ENCODE assay signal across 2 cellular contexts in the genomic region with DNA sequence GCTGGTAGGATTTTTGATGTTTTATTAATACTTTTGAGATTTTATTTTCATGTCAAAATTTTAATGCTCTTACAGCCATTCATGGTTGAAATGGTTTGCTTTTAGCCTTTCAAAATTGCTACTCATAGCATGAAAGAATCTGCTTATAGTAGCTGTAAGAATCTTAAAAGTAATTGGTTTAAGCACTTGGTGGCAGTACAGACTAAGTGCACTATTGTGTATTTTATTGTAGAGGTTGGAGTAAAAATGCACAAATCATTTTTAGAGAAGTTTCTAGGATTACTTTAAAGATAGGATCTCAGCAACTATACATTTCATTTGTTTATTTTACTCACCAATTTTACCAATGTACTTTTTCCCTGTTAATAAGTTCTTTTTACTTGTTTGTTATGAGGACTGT.
TF ChIP-seq lines count a peak whose summit lies in the region.

No MANE protein-coding gene starts in this region.

TF ChIP-seq in SK-N-SH, 30 proteins besides CTCF, POLR2A, EP300 and RAD21 (continued from another document):
- no peak for TF ChIP-seq RFX5 (IDR thresholded peaks at IDR 0.05; ENCODE audit: low read length)
- TF ChIP-seq, protein P1, sequence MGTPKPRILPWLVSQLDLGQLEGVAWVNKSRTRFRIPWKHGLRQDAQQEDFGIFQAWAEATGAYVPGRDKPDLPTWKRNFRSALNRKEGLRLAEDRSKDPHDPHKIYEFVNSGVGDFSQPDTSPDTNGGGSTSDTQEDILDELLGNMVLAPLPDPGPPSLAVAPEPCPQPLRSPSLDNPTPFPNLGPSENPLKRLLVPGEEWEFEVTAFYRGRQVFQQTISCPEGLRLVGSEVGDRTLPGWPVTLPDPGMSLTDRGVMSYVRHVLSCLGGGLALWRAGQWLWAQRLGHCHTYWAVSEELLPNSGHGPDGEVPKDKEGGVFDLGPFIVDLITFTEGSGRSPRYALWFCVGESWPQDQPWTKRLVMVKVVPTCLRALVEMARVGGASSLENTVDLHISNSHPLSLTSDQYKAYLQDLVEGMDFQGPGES (IDR thresholded peaks at IDR 0.05; ENCODE audit: low read depth, low read length), result no peak
- no peak for TF ChIP-seq GATA2 (CRISPR knock-in tag; IDR thresholded peaks at IDR 0.05)
- TF ChIP-seq EZH2phosphoT487 (IDR thresholded peaks at IDR 0.05; ENCODE audit: borderline replicate concordance, low read depth), result no peak
- no peak for TF ChIP-seq SMC3 (IDR thresholded peaks at IDR 0.05; ENCODE audit: low read depth, low read length)
- no peak for TF ChIP-seq RXRA (IDR thresholded peaks at IDR 0.05; ENCODE audit: borderline replicate concordance, low read depth)

TF ChIP-seq in SK-N-SH treated with all-trans-retinoic acid at 6 μM for 48 hours, 23 proteins besides CTCF, POLR2A, EP300 and RAD21:
- TF ChIP-seq, protein P2, sequence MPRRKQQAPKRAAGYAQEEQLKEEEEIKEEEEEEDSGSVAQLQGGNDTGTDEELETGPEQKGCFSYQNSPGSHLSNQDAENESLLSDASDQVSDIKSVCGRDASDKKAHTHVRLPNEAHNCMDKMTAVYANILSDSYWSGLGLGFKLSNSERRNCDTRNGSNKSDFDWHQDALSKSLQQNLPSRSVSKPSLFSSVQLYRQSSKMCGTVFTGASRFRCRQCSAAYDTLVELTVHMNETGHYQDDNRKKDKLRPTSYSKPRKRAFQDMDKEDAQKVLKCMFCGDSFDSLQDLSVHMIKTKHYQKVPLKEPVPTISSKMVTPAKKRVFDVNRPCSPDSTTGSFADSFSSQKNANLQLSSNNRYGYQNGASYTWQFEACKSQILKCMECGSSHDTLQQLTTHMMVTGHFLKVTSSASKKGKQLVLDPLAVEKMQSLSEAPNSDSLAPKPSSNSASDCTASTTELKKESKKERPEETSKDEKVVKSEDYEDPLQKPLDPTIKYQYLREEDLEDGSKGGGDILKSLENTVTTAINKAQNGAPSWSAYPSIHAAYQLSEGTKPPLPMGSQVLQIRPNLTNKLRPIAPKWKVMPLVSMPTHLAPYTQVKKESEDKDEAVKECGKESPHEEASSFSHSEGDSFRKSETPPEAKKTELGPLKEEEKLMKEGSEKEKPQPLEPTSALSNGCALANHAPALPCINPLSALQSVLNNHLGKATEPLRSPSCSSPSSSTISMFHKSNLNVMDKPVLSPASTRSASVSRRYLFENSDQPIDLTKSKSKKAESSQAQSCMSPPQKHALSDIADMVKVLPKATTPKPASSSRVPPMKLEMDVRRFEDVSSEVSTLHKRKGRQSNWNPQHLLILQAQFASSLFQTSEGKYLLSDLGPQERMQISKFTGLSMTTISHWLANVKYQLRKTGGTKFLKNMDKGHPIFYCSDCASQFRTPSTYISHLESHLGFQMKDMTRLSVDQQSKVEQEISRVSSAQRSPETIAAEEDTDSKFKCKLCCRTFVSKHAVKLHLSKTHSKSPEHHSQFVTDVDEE (CRISPR knock-in tag; IDR thresholded peaks at IDR 0.05), result no peak
- TF ChIP-seq ZNF565 (CRISPR knock-in tag; conservative IDR thresholded peaks at IDR 0.05; ENCODE audit: low read depth) (no peak), BACH2 (CRISPR knock-in tag; IDR thresholded peaks at IDR 0.05; ENCODE audit: borderline replicate concordance) (no peak), OSR1 (CRISPR knock-in tag; IDR thresholded peaks at IDR 0.05) (no peak), ZNF8 (CRISPR knock-in tag; IDR thresholded peaks at IDR 0.05) (no peak), ZNF70 (CRISPR knock-in tag; IDR thresholded peaks at IDR 0.05) (no peak), RARB (CRISPR knock-in tag; IDR thresholded peaks at IDR 0.05) (no peak), ZFP3 (CRISPR knock-in tag; IDR thresholded peaks at IDR 0.05) (no peak), ZFP30 (CRISPR knock-in tag; IDR thresholded peaks at IDR 0.05) (no peak)
- TF ChIP-seq, protein P3, sequence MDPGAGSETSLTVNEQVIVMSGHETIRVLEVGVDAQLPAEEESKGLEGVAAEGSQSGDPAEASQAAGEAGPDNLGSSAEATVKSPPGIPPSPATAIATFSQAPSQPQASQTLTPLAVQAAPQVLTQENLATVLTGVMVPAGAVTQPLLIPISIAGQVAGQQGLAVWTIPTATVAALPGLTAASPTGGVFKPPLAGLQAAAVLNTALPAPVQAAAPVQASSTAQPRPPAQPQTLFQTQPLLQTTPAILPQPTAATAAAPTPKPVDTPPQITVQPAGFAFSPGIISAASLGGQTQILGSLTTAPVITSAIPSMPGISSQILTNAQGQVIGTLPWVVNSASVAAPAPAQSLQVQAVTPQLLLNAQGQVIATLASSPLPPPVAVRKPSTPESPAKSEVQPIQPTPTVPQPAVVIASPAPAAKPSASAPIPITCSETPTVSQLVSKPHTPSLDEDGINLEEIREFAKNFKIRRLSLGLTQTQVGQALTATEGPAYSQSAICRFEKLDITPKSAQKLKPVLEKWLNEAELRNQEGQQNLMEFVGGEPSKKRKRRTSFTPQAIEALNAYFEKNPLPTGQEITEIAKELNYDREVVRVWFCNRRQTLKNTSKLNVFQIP (CRISPR knock-in tag; IDR thresholded peaks at IDR 0.05; ENCODE audit: borderline replicate concordance, low read depth), result no peak
- TF ChIP-seq, protein P4, sequence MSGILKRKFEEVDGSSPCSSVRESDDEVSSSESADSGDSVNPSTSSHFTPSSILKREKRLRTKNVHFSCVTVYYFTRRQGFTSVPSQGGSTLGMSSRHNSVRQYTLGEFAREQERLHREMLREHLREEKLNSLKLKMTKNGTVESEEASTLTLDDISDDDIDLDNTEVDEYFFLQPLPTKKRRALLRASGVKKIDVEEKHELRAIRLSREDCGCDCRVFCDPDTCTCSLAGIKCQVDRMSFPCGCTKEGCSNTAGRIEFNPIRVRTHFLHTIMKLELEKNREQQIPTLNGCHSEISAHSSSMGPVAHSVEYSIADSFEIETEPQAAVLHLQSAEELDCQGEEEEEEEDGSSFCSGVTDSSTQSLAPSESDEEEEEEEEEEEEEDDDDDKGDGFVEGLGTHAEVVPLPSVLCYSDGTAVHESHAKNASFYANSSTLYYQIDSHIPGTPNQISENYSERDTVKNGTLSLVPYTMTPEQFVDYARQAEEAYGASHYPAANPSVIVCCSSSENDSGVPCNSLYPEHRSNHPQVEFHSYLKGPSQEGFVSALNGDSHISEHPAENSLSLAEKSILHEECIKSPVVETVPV (CRISPR knock-in tag; IDR thresholded peaks at IDR 0.05), result no peak
- TF ChIP-seq, protein P5, sequence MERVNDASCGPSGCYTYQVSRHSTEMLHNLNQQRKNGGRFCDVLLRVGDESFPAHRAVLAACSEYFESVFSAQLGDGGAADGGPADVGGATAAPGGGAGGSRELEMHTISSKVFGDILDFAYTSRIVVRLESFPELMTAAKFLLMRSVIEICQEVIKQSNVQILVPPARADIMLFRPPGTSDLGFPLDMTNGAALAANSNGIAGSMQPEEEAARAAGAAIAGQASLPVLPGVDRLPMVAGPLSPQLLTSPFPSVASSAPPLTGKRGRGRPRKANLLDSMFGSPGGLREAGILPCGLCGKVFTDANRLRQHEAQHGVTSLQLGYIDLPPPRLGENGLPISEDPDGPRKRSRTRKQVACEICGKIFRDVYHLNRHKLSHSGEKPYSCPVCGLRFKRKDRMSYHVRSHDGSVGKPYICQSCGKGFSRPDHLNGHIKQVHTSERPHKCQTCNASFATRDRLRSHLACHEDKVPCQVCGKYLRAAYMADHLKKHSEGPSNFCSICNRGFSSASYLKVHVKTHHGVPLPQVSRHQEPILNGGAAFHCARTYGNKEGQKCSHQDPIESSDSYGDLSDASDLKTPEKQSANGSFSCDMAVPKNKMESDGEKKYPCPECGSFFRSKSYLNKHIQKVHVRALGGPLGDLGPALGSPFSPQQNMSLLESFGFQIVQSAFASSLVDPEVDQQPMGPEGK (CRISPR knock-in tag; IDR thresholded peaks at IDR 0.05; ENCODE audit: borderline replicate concordance), result no peak
- TF ChIP-seq, protein P6, sequence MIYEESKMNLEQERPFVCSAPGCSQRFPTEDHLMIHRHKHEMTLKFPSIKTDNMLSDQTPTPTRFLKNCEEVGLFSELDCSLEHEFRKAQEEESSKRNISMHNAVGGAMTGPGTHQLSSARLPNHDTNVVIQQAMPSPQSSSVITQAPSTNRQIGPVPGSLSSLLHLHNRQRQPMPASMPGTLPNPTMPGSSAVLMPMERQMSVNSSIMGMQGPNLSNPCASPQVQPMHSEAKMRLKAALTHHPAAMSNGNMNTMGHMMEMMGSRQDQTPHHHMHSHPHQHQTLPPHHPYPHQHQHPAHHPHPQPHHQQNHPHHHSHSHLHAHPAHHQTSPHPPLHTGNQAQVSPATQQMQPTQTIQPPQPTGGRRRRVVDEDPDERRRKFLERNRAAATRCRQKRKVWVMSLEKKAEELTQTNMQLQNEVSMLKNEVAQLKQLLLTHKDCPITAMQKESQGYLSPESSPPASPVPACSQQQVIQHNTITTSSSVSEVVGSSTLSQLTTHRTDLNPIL (CRISPR knock-in tag; IDR thresholded peaks at IDR 0.05; ENCODE audit: low read depth), result no peak
